16 cellular contexts compared by ENCODE assay signal in genomic region chr14:29643415-29644206, GRCh38.
DNase-seq lines count a peak whose midpoint lies in the region; ATAC-seq, FAIRE-seq and TF ChIP-seq lines count a peak whose summit lies in the region.
"Had no signal": no experiment of that assay in that cellular context is flagged by ENCODE, and none has a peak within 500 bp of the region (broad histone marks: within the 10 kb centered on the region; RNA-seq: fewer than 3 reads in every experiment).

No MANE protein-coding gene starts in this region.

- intact Hi-C loops in left cardiac atrium (cut with DNase I) = no loop called here

- H3K36me3 Mint-ChIP-seq in activated CD8-positive, alpha-beta memory T cell treated with anti-CD3 and anti-CD28 coated beads, Interleukin-2, amount 10 ng/mL, durations not matched to agents 7 days and 5 days = peaks cover 2% of the 10 kb centered on the region

- no peak overlapping the region for H3K4me3 ChIP-seq in ACC112 (ENCODE audit: low read depth, low read length)
- H3K4me3 ChIP-seq in astrocyte of the spinal cord (ENCODE audit: low read depth, low read length) = no peak overlapping the region

- no peak for TF ChIP-seq CTCF in astrocyte of the spinal cord (IDR thresholded peaks at IDR 0.05; ENCODE audit: low read depth, low read length)
- no peak for TF ChIP-seq CTCF in RWPE1 (conservative IDR thresholded peaks at IDR 0.05; ENCODE audit: low read depth)

- no peaks in the 10 kb centered on the region for H3K27me3 Mint-ChIP-seq in activated CD8-positive, alpha-beta memory T cell treated with anti-CD3 and anti-CD28 coated beads, Interleukin-2, amount 10 ng/mL, durations not matched to agents 7 days and 5 days
- H3K27me3 Mint-ChIP-seq: IgD-negative memory B cell had no signal

- H3K27me3 ChIP-seq in ACC112 (ENCODE audit: insufficient read depth, low read length) = no peaks in the 10 kb centered on the region
- H3K27me3 ChIP-seq: BE2C, brain microvascular endothelial cell had no signal

- peaks cover 12% of the 10 kb centered on the region for H3K4me1 ChIP-seq in ACC112 (ENCODE audit: control insufficient read depth, insufficient read depth, low read length, unreplicated experiment)
- H3K4me1 ChIP-seq: BE2C had no signal

- no peaks in the 10 kb centered on the region for H3K79me2 ChIP-seq in ACC112 (ENCODE audit: control insufficient read depth, insufficient read depth, low read length, unreplicated experiment)

- DNase-seq in HTR-8/SVneo (ENCODE audit: insufficient read length, low spot score) = no peak
- DNase-seq in astrocyte of the spinal cord (ENCODE audit: low read depth, low spot score) = peak; percentile 59
- peak; percentile 14 for DNase-seq in left kidney (ENCODE audit: low read depth, low spot score)
- DNase-seq in GDM1 (lab: John Stamatoyannopoulos, UW) = no peak
- DNase-seq in RWPE1 (ENCODE audit: low spot score) = no peak
- no peak for DNase-seq in activated CD8-positive, alpha-beta memory T cell treated with anti-CD3 and anti-CD28 coated beads, Interleukin-2, amount 10 ng/mL, durations not matched to agents 7 days and 5 days
- no peak for DNase-seq in left cardiac atrium
- DNase-seq: activated CD4-positive, CD25-positive, alpha-beta regulatory T cell treated with anti-CD3 and anti-CD28 coated beads, Interleukin-2, amount 50 U/mL, for 72 hours; activated T-cell treated with anti-CD3 and anti-CD28 coated beads, Interleukin-2, amount 50 U/mL, for 48 hours; BE2C; brain microvascular endothelial cell; GF-D8; stimulated activated CD4-positive, alpha-beta T cell treated with anti-CD3 and anti-CD28 coated beads, Interleukin-4, amount 100 ng/mL, for 1 hour; stimulated activated naive CD4-positive, alpha-beta T cell treated with Interleukin-2 at 50 U/mL for 16 hours had no signal

- FAIRE-seq in HTR-8/SVneo (lab: Jason Lieb, UNC) = peak; percentile 69

- POLR2A ChIA-PET in RWPE1 (lab: Yijun Ruan, JAX; ENCODE audit: low non-redundant PET) = no interaction called here

- in situ Hi-C loops in astrocyte of the spinal cord (cut with HindIII; ENCODE audit: low sequenced_read_pairs) = no loop called here

- ATAC-seq in activated CD8-positive, alpha-beta memory T cell treated with anti-CD3 and anti-CD28 coated beads, Interleukin-2, amount 10 ng/mL, durations not matched to agents 7 days and 5 days = no peak
- no peak for ATAC-seq in left cardiac atrium

- H3K27ac Mint-ChIP-seq in activated CD8-positive, alpha-beta memory T cell treated with anti-CD3 and anti-CD28 coated beads, Interleukin-2, amount 10 ng/mL, durations not matched to agents 7 days and 5 days = no peak overlapping the region
- H3K27ac Mint-ChIP-seq: IgD-negative memory B cell had no signal

- CTCF ChIA-PET in RWPE1 (lab: Yijun Ruan, JAX) = no interaction called here
- CTCF ChIA-PET in activated CD8-positive, alpha-beta memory T cell treated with anti-CD3 and anti-CD28 coated beads, Interleukin-2, amount 10 ng/mL, durations not matched to agents 7 days and 5 days (lab: Charles Lee) = no interaction called here

- H3K9me3 Mint-ChIP-seq in activated CD8-positive, alpha-beta memory T cell treated with anti-CD3 and anti-CD28 coated beads, Interleukin-2, amount 10 ng/mL, durations not matched to agents 7 days and 5 days (ENCODE audit: low read depth) = peaks cover 16% of the 10 kb centered on the region

- no peak overlapping the region for H2AFZ ChIP-seq in ACC112 (ENCODE audit: low read length, unreplicated experiment)

- H3K27ac ChIP-seq in ACC112 (ENCODE audit: low read depth, low read length) (peak overlapping the region; percentile 49), RWPE1 (no peak overlapping the region)
- H3K27ac ChIP-seq: brain microvascular endothelial cell had no signal

- no peak overlapping the region for H3K4me3 Mint-ChIP-seq in activated CD8-positive, alpha-beta memory T cell treated with anti-CD3 and anti-CD28 coated beads, Interleukin-2, amount 10 ng/mL, durations not matched to agents 7 days and 5 days
- H3K4me3 Mint-ChIP-seq: IgD-negative memory B cell had no signal

- no peaks in the 10 kb centered on the region for H3K4me1 Mint-ChIP-seq in activated CD8-positive, alpha-beta memory T cell treated with anti-CD3 and anti-CD28 coated beads, Interleukin-2, amount 10 ng/mL, durations not matched to agents 7 days and 5 days
- H3K4me1 Mint-ChIP-seq: IgD-negative memory B cell had no signal

- peaks cover 15% of the 10 kb centered on the region for H3K36me3 ChIP-seq in ACC112 (ENCODE audit: insufficient read depth, low read length)
- H3K36me3 ChIP-seq: BE2C, brain microvascular endothelial cell had no signal

Comparison
In these comparisons a context has a peak if more than half of its experiments do, and no peak if none do; other contexts are left out.
1. DNase-seq: peak in astrocyte of the spinal cord (single experiment) and left kidney (single experiment); none in HTR-8/SVneo (single experiment), GDM1 (single experiment), RWPE1 (single experiment), activated CD8-positive, alpha-beta memory T cell treated with anti-CD3 and anti-CD28 coated beads, Interleukin-2, amount 10 ng/mL, durations not matched to agents 7 days and 5 days (single experiment) and left cardiac atrium (single experiment).